Comparison of ENCODE assay signal across 22 cellular contexts in genomic region chr12:7788316-7788689, GRCh38. TPM values are rescaled to one million over a fixed set of nuclear protein-coding genes. Genes with fewer than 3 reads are reported as not detected.
A peak's percentile ranks its signal among the peaks of the same experiment; 100 is the strongest.
DNase-seq lines count a peak whose midpoint lies in the region; ATAC-seq and TF ChIP-seq lines count a peak whose summit lies in the region.
"Had no signal": no experiment of that assay in that cellular context is flagged by ENCODE, and none has a peak within 500 bp of the region (broad histone marks: within the 10 kb centered on the region; RNA-seq: fewer than 3 reads in every experiment).

No MANE protein-coding gene starts in this region.

- intact Hi-C loops in MCF 10A (cut with micrococcal nuclease) = no loop called here
- intact Hi-C loops in breast epithelium (cut with DNase I; ENCODE audit: low total_unique reads) = no loop called here
- intact Hi-C loops in dendritic cell treated with granulocyte-macrophage colony-stimulating factor and Interleukin-4, amounts not matched to agents 40 ng/mL and 50 ng/mL, for 4 days (cut with micrococcal nuclease) = no loop called here

- no peaks in the 10 kb centered on the region for H3K36me3 Mint-ChIP-seq in MCF 10A (ENCODE audit: insufficient read depth, unreplicated experiment)
- H3K36me3 Mint-ChIP-seq in dendritic cell treated with granulocyte-macrophage colony-stimulating factor and Interleukin-4, amounts not matched to agents 40 ng/mL and 50 ng/mL, for 4 days (ENCODE audit: low read depth) = no peaks in the 10 kb centered on the region
- no peaks in the 10 kb centered on the region for H3K36me3 Mint-ChIP-seq in activated naive CD4-positive, alpha-beta T cell treated with anti-CD3 and anti-CD28 coated beads, Interleukin-2, amount 50 U/mL, for 72 hours
- H3K36me3 Mint-ChIP-seq: IgD-negative memory B cell had no signal

- peaks cover 7% of the 10 kb centered on the region for H3K4me1 Mint-ChIP-seq in MCF 10A (ENCODE audit: insufficient read depth, unreplicated experiment)
- H3K4me1 Mint-ChIP-seq in dendritic cell treated with granulocyte-macrophage colony-stimulating factor and Interleukin-4, amounts not matched to agents 40 ng/mL and 50 ng/mL, for 4 days (ENCODE audit: low read depth) = peaks cover 42% of the 10 kb centered on the region
- H3K4me1 Mint-ChIP-seq: IgD-negative memory B cell had no signal

- H3K27ac ChIP-seq in breast epithelium = no peak overlapping the region
- peak overlapping the region; percentile 71 for H3K27ac ChIP-seq in mesendoderm (ENCODE audit: low read depth, low read length)
- H3K27ac ChIP-seq: 22Rv1, BLaER1, Peyer's patch had no signal

- H3K27me3 Mint-ChIP-seq in MCF 10A (ENCODE audit: insufficient read depth, unreplicated experiment) = no peaks in the 10 kb centered on the region
- no peaks in the 10 kb centered on the region for H3K27me3 Mint-ChIP-seq in dendritic cell treated with granulocyte-macrophage colony-stimulating factor and Interleukin-4, amounts not matched to agents 40 ng/mL and 50 ng/mL, for 4 days

- CTCF ChIA-PET in MCF 10A (lab: Yijun Ruan, JAX) = interaction anchor here (0.6 to 3.0 kb wide), 7 partner anchors 10 to 136 kb away, joined by 3 to 13 read pairs (median 3); no protein-coding TSS in a partner anchor

- peak overlapping the region; percentile 88 for H2BK5ac ChIP-seq in mesendoderm (ENCODE audit: low read length)

- TF ChIP-seq CTCF in MCF 10A (IDR thresholded peaks at IDR 0.05; ENCODE audit: unreplicated experiment) (no peak), breast epithelium (IDR thresholded peaks at IDR 0.05) (no peak)

- peak overlapping the region; percentile 97 for H2BK120ac ChIP-seq in mesendoderm (ENCODE audit: low read depth, low read length)

- DNase-seq in MCF 10A (ENCODE audit: unreplicated experiment) = peak; percentile 5
- no peak for DNase-seq in breast epithelium (ENCODE audit: low spot score in 2 of 2)
- DNase-seq in mesendoderm = peak; percentile 63
- no peak for DNase-seq in HPDE6-E6E7 (ENCODE audit: extremely low spot score)
- no peak for DNase-seq in central memory CD4-positive, alpha-beta T cell
- no peak for DNase-seq in COLO668 (lab: John Stamatoyannopoulos, UW; ENCODE audit: unreplicated experiment)
- DNase-seq in activated naive CD4-positive, alpha-beta T cell treated with anti-CD3 and anti-CD28 coated beads, Interleukin-2, amount 50 U/mL, for 72 hours (ENCODE audit: low spot score in 2 of 2) = no peak
- DNase-seq: DND-41, GF-D8, HFFc6, Kasumi-1, NCI-H1105 treated with DMSO at 0.1 percent for 48 hours, NCI-H187, NCI-H226, NCI-H524 treated with DMSO at 0.1 percent for 48 hours, Peyer's patch had no signal

- H3K9me3 ChIP-seq in breast epithelium = no peaks in the 10 kb centered on the region
- H3K9me3 ChIP-seq: BLaER1, Peyer's patch had no signal

- WGBS in mesendoderm (ENCODE audit: extremely low coverage, insufficient coverage, low lambda C conversion rate) = no CpG with 5 or more reads among the region's 4 CpGs

- no TSS peak for BruUV-seq in MCF 10A (replicated peaks; lab: Mats Ljungman, UMichigan)

- peak overlapping the region; percentile 93 for H3K18ac ChIP-seq in mesendoderm (ENCODE audit: low read length)

- POLR2A ChIA-PET in MCF 10A (lab: Yijun Ruan, JAX) = no interaction called here

- H3K27me3 ChIP-seq in breast epithelium (no peaks in the 10 kb centered on the region), mesendoderm (ENCODE audit: insufficient read depth, low read length, poor library complexity) (no peaks in the 10 kb centered on the region)
- H3K27me3 ChIP-seq: BLaER1, Peyer's patch had no signal

- peak overlapping the region; percentile 60 for H3K9ac ChIP-seq in mesendoderm (ENCODE audit: low read length)
- H3K9ac ChIP-seq: BLaER1 had no signal

- TF ChIP-seq POLR2A in breast epithelium (IDR thresholded peaks at IDR 0.05) = no peak

- peak overlapping the region; percentile 88 for H3K56ac ChIP-seq in mesendoderm (ENCODE audit: low read length)

- peak overlapping the region; percentile 61 for H2AK5ac ChIP-seq in mesendoderm (ENCODE audit: low read length)

- H3K4me3 ChIP-seq in breast epithelium (no peak overlapping the region), mesendoderm (ENCODE audit: low read length) (no peak overlapping the region)
- H3K4me3 ChIP-seq: BLaER1, Peyer's patch had no signal

- H3K4me3 Mint-ChIP-seq in MCF 10A (ENCODE audit: unreplicated experiment) = no peak overlapping the region
- no peak overlapping the region for H3K4me3 Mint-ChIP-seq in dendritic cell treated with granulocyte-macrophage colony-stimulating factor and Interleukin-4, amounts not matched to agents 40 ng/mL and 50 ng/mL, for 4 days
- H3K4me3 Mint-ChIP-seq: HFFc6, IgD-negative memory B cell had no signal

- H2BK15ac ChIP-seq in mesendoderm (replicated peaks; ENCODE audit: low read depth) = peak overlapping the region; percentile 67

- H3K23ac ChIP-seq in mesendoderm (ENCODE audit: low read length) = no peak overlapping the region

- ATAC-seq in activated naive CD4-positive, alpha-beta T cell treated with anti-CD3 and anti-CD28 coated beads, Interleukin-2, amount 50 U/mL, for 72 hours = no peak
- ATAC-seq: Right ventricle myocardium inferior had no signal

- peak overlapping the region; percentile 4 for H3K4me2 ChIP-seq in mesendoderm (ENCODE audit: low read length)
- H3K4me2 ChIP-seq: BLaER1 had no signal

- H3K9me3 Mint-ChIP-seq in MCF 10A (ENCODE audit: unreplicated experiment) = no peaks in the 10 kb centered on the region
- no peaks in the 10 kb centered on the region for H3K9me3 Mint-ChIP-seq in dendritic cell treated with granulocyte-macrophage colony-stimulating factor and Interleukin-4, amounts not matched to agents 40 ng/mL and 50 ng/mL, for 4 days
- no peaks in the 10 kb centered on the region for H3K9me3 Mint-ChIP-seq in activated naive CD4-positive, alpha-beta T cell treated with anti-CD3 and anti-CD28 coated beads, Interleukin-2, amount 50 U/mL, for 72 hours
- H3K9me3 Mint-ChIP-seq: HFFc6, IgD-negative memory B cell had no signal

- H3K79me1 ChIP-seq in mesendoderm (ENCODE audit: low read length) = no peaks in the 10 kb centered on the region

- peaks cover 30% of the 10 kb centered on the region for H3K79me2 ChIP-seq in mesendoderm (ENCODE audit: control insufficient read depth, insufficient read depth, low read length)

- no peaks in the 10 kb centered on the region for H3K36me3 ChIP-seq in breast epithelium
- no peaks in the 10 kb centered on the region for H3K36me3 ChIP-seq in mesendoderm (ENCODE audit: control insufficient read depth, insufficient read depth, low read length)
- H3K36me3 ChIP-seq: BLaER1, Peyer's patch had no signal

- no peak overlapping the region for H4K8ac ChIP-seq in mesendoderm (ENCODE audit: low read depth, low read length)

- H3K4ac ChIP-seq in mesendoderm (ENCODE audit: low read depth, low read length) = peak overlapping the region; percentile 94

- H3K4me1 ChIP-seq in breast epithelium (no peaks in the 10 kb centered on the region), mesendoderm (ENCODE audit: control insufficient read depth, low read depth, low read length) (peaks cover 8% of the 10 kb centered on the region)
- H3K4me1 ChIP-seq: BLaER1, Peyer's patch had no signal

- peak overlapping the region; percentile 68 for H4K5ac ChIP-seq in mesendoderm (ENCODE audit: low read length)

- H3K27ac Mint-ChIP-seq in MCF 10A (ENCODE audit: low read depth, unreplicated experiment) = no peak overlapping the region
- H3K27ac Mint-ChIP-seq in dendritic cell treated with granulocyte-macrophage colony-stimulating factor and Interleukin-4, amounts not matched to agents 40 ng/mL and 50 ng/mL, for 4 days = peak overlapping the region; percentile 0
- no peak overlapping the region for H3K27ac Mint-ChIP-seq in activated naive CD4-positive, alpha-beta T cell treated with anti-CD3 and anti-CD28 coated beads, Interleukin-2, amount 50 U/mL, for 72 hours
- H3K27ac Mint-ChIP-seq: HFFc6 had no signal

RNA-seq across cellular contexts. Expression of gene NANOG, which starts 0.9 kb away (rescaled TPM):
- total RNA-seq in MCF 10A (2022) = not detected in 2 replicates
- total RNA-seq in breast epithelium = under 1 TPM in 2 of 3 donors, not detected in 1; 0.15 to 0.32 TPM
- 198 TPM for polyA plus RNA-seq in mesendoderm (2013, experiment 1 of 2)
- polyA plus RNA-seq in mesendoderm (2013, experiment 2 of 2) = 200 TPM
- total RNA-seq in activated naive CD4-positive, alpha-beta T cell treated with anti-CD3 and anti-CD28 coated beads, Interleukin-2, amount 50 U/mL, for 72 hours = not detected
- total RNA-seq: H4, HFFc6, Peyer's patch, Right ventricle myocardium inferior had no signal
- polyA plus RNA-seq: IgD-negative memory B cell had no signal

RNA-seq across cellular contexts. Expression of gene NANOGNB, which starts 23.3 kb away (rescaled TPM):
- total RNA-seq in MCF 10A (2022) (not detected in 2 replicates), breast epithelium (not detected)
- polyA plus RNA-seq in mesendoderm (2013, experiment 1 of 2) = 0.13 TPM
- 0.20 TPM for polyA plus RNA-seq in mesendoderm (2013, experiment 2 of 2)
- total RNA-seq in activated naive CD4-positive, alpha-beta T cell treated with anti-CD3 and anti-CD28 coated beads, Interleukin-2, amount 50 U/mL, for 72 hours = not detected
- total RNA-seq: H4, HFFc6, Peyer's patch, Right ventricle myocardium inferior had no signal
- polyA plus RNA-seq: IgD-negative memory B cell had no signal

RNA-seq across cellular contexts. Expression of gene CLEC4C, which starts 41.1 kb away (rescaled TPM):
- total RNA-seq in MCF 10A (2022) (not detected in 2 replicates), breast epithelium (not detected)
- 0.08 TPM for polyA plus RNA-seq in mesendoderm (2013, experiment 1 of 2)
- not detected for polyA plus RNA-seq in mesendoderm (2013, experiment 2 of 2)
- total RNA-seq in activated naive CD4-positive, alpha-beta T cell treated with anti-CD3 and anti-CD28 coated beads, Interleukin-2, amount 50 U/mL, for 72 hours = not detected
- total RNA-seq: H4, HFFc6, Peyer's patch, Right ventricle myocardium inferior had no signal

Comparison
In these comparisons a context has a peak if more than half of its experiments do, and no peak if none do; other contexts are left out.
1. DNase-seq: peak in MCF 10A (single experiment) and mesendoderm (single experiment); none in breast epithelium (0 of 2), HPDE6-E6E7 (single experiment), central memory CD4-positive, alpha-beta T cell (single experiment), COLO668 (single experiment) and activated naive CD4-positive, alpha-beta T cell treated with anti-CD3 and anti-CD28 coated beads, Interleukin-2, amount 50 U/mL, for 72 hours (0 of 2).